ENCODE assay signal across 14 cellular contexts in genomic region chr14:101476258-101476930, GRCh38.
DNase-seq lines count a peak whose midpoint lies in the region; ATAC-seq and TF ChIP-seq lines count a peak whose summit lies in the region.
"Had no signal": no experiment of that assay in that cellular context is flagged by ENCODE, and none has a peak within 500 bp of the region (broad histone marks: within the 10 kb centered on the region; RNA-seq: fewer than 3 reads in every experiment).

No MANE protein-coding gene starts in this region.

- H3K27me3 Mint-ChIP-seq in nephron progenitor cell (ENCODE audit: low read depth, poor library complexity), result peaks cover 6% of the 10 kb centered on the region
- peaks cover 6% of the 10 kb centered on the region for H3K27me3 Mint-ChIP-seq in type B pancreatic cell

- H3K36me3 Mint-ChIP-seq in nephron progenitor cell (ENCODE audit: low read depth) (no peaks in the 10 kb centered on the region), type B pancreatic cell (no peaks in the 10 kb centered on the region)
- H3K36me3 Mint-ChIP-seq: mesothelial cell of epicardium had no signal

- no peak overlapping the region for H3K4me3 ChIP-seq in body of pancreas

- H3K4me1 ChIP-seq in body of pancreas, result peaks cover 48% of the 10 kb centered on the region

- ATAC-seq in body of pancreas, result peak; percentile 69
- ATAC-seq in stimulated activated naive CD8-positive, alpha-beta T cell treated with anti-CD3 and anti-CD28 coated beads, Interleukin-15, Interleukin-2, amounts not matched to agents 100 U/mL and 50 U/mL, for 24 hours, result no peak
- ATAC-seq: activated CD8-positive, alpha-beta T cell treated with anti-CD3 and anti-CD28 coated beads for 36 hours had no signal

- TF ChIP-seq POLR2A in body of pancreas (IDR thresholded peaks at IDR 0.05), result no peak

- H3K27ac ChIP-seq in body of pancreas, result peak overlapping the region; percentile 88 to 95 (median 91)
- H3K27ac ChIP-seq: 22Rv1 had no signal

- H3K4me3 Mint-ChIP-seq in nephron progenitor cell (peak overlapping the region; percentile 64), type B pancreatic cell (no peak overlapping the region)
- H3K4me3 Mint-ChIP-seq: activated CD8-positive, alpha-beta T cell treated with anti-CD3 and anti-CD28 coated beads for 36 hours; mesothelial cell of epicardium had no signal

- no peaks in the 10 kb centered on the region for H3K36me3 ChIP-seq in body of pancreas (replicated peaks in 1 of 2; ENCODE audit: insufficient read depth in 1 of 2, low read depth in 2 of 2)

- DNase-seq in NCI-H2029 treated with DMSO at 0.1 percent for 48 hours (lab: John Stamatoyannopoulos, UW) (peak; percentile 3), NCI-H2029 (lab: John Stamatoyannopoulos, UW) (no peak), body of pancreas (peak; percentile 74 to 82 (median 78)), nephron progenitor cell (no peak), type B pancreatic cell (ENCODE audit: extremely low spot score, unreplicated experiment) (peak; percentile 37), T1000 (lab: John Stamatoyannopoulos, UW) (no peak)
- no peak for DNase-seq in stimulated activated naive CD8-positive, alpha-beta T cell treated with anti-CD3 and anti-CD28 coated beads, Interleukin-15, Interleukin-2, amounts not matched to agents 100 U/mL and 50 U/mL, for 24 hours
- DNase-seq in effector CD4-positive, alpha-beta T cell, result no peak
- DNase-seq: activated CD8-positive, alpha-beta T cell treated with anti-CD3 and anti-CD28 coated beads for 36 hours; effector CD8-positive, alpha-beta T cell; Kasumi-1; SHP77 treated with DMSO at 0.1 percent for 48 hours had no signal

- H3K27ac Mint-ChIP-seq in nephron progenitor cell (peak overlapping the region; percentile 31), type B pancreatic cell (peak overlapping the region; percentile 56)
- H3K27ac Mint-ChIP-seq: activated CD8-positive, alpha-beta T cell treated with anti-CD3 and anti-CD28 coated beads for 36 hours; mesothelial cell of epicardium had no signal

- no peaks in the 10 kb centered on the region for H3K9me3 ChIP-seq in body of pancreas

- no peaks in the 10 kb centered on the region for H3K27me3 ChIP-seq in body of pancreas

- TF ChIP-seq CTCF in body of pancreas (IDR thresholded peaks at IDR 0.05) (no peak), nephron progenitor cell (IDR thresholded peaks at IDR 0.05) (no peak), type B pancreatic cell (conservative IDR thresholded peaks at IDR 0.05) (no peak)

- 30 to 34% methylated on average over 6 to 9 of the region's 10 CpGs for whole genome bisulfite sequencing in body of pancreas, 2 donors

- peaks cover 78% of the 10 kb centered on the region for H3K4me1 Mint-ChIP-seq in nephron progenitor cell
- H3K4me1 Mint-ChIP-seq in type B pancreatic cell (ENCODE audit: unreplicated experiment), result peaks cover 36% of the 10 kb centered on the region

- intact Hi-C loops in body of pancreas (cut with DNase I), result no loop called here

- H3K9me3 Mint-ChIP-seq in nephron progenitor cell (no peaks in the 10 kb centered on the region), type B pancreatic cell (no peaks in the 10 kb centered on the region)
- H3K9me3 Mint-ChIP-seq: activated CD8-positive, alpha-beta T cell treated with anti-CD3 and anti-CD28 coated beads for 36 hours; mesothelial cell of epicardium had no signal

Comparison
In these comparisons a context has a peak if more than half of its experiments do, and no peak if none do; other contexts are left out.
1. DNase-seq: peak in NCI-H2029 treated with DMSO at 0.1 percent for 48 hours (single experiment), body of pancreas (4 of 4) and type B pancreatic cell (single experiment); none in NCI-H2029 (single experiment), nephron progenitor cell (single experiment), T1000 (single experiment), stimulated activated naive CD8-positive, alpha-beta T cell treated with anti-CD3 and anti-CD28 coated beads, Interleukin-15, Interleukin-2, amounts not matched to agents 100 U/mL and 50 U/mL, for 24 hours (single experiment) and effector CD4-positive, alpha-beta T cell (single experiment).